Comparison of ENCODE assay signal across 1 cellular context in the genomic region with DNA sequence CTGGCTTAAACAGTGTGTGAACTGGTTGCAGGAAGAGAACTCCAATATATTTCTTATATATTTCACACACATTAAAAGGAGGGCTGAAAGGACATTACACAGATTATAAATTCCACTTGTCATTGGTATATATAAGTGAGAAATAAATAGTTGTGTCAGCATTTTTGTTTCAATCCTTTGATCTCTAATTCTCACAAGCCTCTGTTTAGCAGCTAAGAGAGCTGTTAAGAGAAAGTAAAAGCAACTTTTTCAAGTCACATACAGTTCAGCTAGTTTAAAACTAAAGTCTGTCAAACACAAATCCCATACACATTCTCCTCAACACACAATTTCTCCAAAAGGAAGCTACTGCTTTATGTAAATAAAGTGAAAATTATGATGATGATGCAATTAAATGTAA.
TF ChIP-seq lines count a peak whose summit lies in the region.

No MANE protein-coding gene starts in this region.

TF ChIP-seq in HepG2, 621 proteins besides CTCF, POLR2A, EP300 and RAD21 (continued from another document):
- TF ChIP-seq ZNF512B (CRISPR knock-in tag; IDR thresholded peaks at IDR 0.05; ENCODE audit: borderline replicate concordance): no peak
- TF ChIP-seq NFAT5 (CRISPR knock-in tag; IDR thresholded peaks at IDR 0.05): no peak
- peak; percentile 92 for TF ChIP-seq MAFF (IDR thresholded peaks at IDR 0.05; ENCODE audit: low read depth, low read length)
- peak; percentile 75 to 95 for TF ChIP-seq MAFK (conservative IDR thresholded peaks at IDR 0.05 in 1 of 2, IDR thresholded peaks at IDR 0.05 in 1 of 2; ENCODE audit: low read length in 2 of 2)
- TF ChIP-seq KIAA2018 (CRISPR knock-in tag; IDR thresholded peaks at IDR 0.05; ENCODE audit: borderline replicate concordance): no peak
